Comparison of ENCODE assay signal across 1 cellular context in genomic region chr16:22308824-22309520, GRCh38.
TF ChIP-seq lines count a peak whose summit lies in the region.

No MANE protein-coding gene starts in this region.

TF ChIP-seq in HepG2, 621 proteins besides CTCF, POLR2A, EP300 and RAD21 (continued from another document):
- no peak for TF ChIP-seq SKIL (CRISPR knock-in tag; IDR thresholded peaks at IDR 0.05; ENCODE audit: borderline replicate concordance)
- no peak for TF ChIP-seq ZBTB49 (CRISPR knock-in tag; IDR thresholded peaks at IDR 0.05; ENCODE audit: borderline replicate concordance)
- no peak for TF ChIP-seq U2AF1 (optimal IDR thresholded peaks at IDR 0.05; ENCODE audit: low read depth, low read length)
- no peak for TF ChIP-seq ZSCAN22 (CRISPR knock-in tag; IDR thresholded peaks at IDR 0.05)
- TF ChIP-seq MEIS2 (CRISPR knock-in tag; IDR thresholded peaks at IDR 0.05): no peak
